In the genomic region with DNA sequence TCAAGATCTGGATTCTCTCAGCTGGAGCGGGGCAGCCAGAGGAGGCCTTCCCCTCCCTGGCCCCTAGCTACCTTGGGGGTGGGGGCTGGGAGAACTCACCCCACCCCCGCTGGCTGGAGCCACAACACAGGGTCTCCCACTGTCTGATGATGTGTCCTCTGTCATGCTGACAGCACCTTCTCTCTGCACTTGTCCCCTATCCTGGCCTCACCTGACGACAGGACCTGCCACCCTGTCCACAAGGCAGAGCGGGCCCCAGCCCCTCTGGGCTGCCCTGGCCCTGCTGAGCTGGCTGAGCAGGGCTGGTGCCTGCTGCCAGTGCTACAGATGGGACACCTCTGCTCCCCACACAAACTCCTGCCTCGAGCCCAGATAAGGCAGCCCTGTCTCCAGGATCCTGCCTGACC, we compare ENCODE assay signal across 1 cellular context.
A peak's percentile ranks its signal among the peaks of the same experiment; 100 is the strongest.
TF ChIP-seq lines count a peak whose summit lies in the region.

No MANE protein-coding gene starts in this region.

TF ChIP-seq in HepG2, 621 proteins besides CTCF, POLR2A, EP300 and RAD21:
- TF ChIP-seq, protein P1, sequence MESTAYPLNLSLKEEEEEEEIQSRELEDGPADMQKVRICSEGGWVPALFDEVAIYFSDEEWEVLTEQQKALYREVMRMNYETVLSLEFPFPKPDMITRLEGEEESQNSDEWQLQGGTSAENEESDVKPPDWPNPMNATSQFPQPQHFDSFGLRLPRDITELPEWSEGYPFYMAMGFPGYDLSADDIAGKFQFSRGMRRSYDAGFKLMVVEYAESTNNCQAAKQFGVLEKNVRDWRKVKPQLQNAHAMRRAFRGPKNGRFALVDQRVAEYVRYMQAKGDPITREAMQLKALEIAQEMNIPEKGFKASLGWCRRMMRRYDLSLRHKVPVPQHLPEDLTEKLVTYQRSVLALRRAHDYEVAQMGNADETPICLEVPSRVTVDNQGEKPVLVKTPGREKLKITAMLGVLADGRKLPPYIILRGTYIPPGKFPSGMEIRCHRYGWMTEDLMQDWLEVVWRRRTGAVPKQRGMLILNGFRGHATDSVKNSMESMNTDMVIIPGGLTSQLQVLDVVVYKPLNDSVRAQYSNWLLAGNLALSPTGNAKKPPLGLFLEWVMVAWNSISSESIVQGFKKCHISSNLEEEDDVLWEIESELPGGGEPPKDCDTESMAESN (CRISPR knock-in tag; conservative IDR thresholded peaks at IDR 0.05): no peak
- TF ChIP-seq MTA1 (CRISPR knock-in tag; IDR thresholded peaks at IDR 0.05; ENCODE audit: borderline replicate concordance): 0 out of 2 replicates have a peak, but pooled peaks have one; percentile 26
- TF ChIP-seq NRL (CRISPR knock-in tag; IDR thresholded peaks at IDR 0.05; ENCODE audit: borderline replicate concordance): 0 out of 2 replicates have a peak, but pooled peaks have one; percentile 21
- TF ChIP-seq ZSCAN20 (CRISPR knock-in tag; IDR thresholded peaks at IDR 0.05; ENCODE audit: borderline replicate concordance): no peak
- TF ChIP-seq ZMYM2 (CRISPR knock-in tag; IDR thresholded peaks at IDR 0.05): no peak
- no peak for TF ChIP-seq ATRX (CRISPR knock-in tag; IDR thresholded peaks at IDR 0.05; ENCODE audit: borderline replicate concordance)
- TF ChIP-seq ZBTB3 (CRISPR knock-in tag; IDR thresholded peaks at IDR 0.05; ENCODE audit: borderline replicate concordance, low read depth): no peak
- TF ChIP-seq, protein P2, sequence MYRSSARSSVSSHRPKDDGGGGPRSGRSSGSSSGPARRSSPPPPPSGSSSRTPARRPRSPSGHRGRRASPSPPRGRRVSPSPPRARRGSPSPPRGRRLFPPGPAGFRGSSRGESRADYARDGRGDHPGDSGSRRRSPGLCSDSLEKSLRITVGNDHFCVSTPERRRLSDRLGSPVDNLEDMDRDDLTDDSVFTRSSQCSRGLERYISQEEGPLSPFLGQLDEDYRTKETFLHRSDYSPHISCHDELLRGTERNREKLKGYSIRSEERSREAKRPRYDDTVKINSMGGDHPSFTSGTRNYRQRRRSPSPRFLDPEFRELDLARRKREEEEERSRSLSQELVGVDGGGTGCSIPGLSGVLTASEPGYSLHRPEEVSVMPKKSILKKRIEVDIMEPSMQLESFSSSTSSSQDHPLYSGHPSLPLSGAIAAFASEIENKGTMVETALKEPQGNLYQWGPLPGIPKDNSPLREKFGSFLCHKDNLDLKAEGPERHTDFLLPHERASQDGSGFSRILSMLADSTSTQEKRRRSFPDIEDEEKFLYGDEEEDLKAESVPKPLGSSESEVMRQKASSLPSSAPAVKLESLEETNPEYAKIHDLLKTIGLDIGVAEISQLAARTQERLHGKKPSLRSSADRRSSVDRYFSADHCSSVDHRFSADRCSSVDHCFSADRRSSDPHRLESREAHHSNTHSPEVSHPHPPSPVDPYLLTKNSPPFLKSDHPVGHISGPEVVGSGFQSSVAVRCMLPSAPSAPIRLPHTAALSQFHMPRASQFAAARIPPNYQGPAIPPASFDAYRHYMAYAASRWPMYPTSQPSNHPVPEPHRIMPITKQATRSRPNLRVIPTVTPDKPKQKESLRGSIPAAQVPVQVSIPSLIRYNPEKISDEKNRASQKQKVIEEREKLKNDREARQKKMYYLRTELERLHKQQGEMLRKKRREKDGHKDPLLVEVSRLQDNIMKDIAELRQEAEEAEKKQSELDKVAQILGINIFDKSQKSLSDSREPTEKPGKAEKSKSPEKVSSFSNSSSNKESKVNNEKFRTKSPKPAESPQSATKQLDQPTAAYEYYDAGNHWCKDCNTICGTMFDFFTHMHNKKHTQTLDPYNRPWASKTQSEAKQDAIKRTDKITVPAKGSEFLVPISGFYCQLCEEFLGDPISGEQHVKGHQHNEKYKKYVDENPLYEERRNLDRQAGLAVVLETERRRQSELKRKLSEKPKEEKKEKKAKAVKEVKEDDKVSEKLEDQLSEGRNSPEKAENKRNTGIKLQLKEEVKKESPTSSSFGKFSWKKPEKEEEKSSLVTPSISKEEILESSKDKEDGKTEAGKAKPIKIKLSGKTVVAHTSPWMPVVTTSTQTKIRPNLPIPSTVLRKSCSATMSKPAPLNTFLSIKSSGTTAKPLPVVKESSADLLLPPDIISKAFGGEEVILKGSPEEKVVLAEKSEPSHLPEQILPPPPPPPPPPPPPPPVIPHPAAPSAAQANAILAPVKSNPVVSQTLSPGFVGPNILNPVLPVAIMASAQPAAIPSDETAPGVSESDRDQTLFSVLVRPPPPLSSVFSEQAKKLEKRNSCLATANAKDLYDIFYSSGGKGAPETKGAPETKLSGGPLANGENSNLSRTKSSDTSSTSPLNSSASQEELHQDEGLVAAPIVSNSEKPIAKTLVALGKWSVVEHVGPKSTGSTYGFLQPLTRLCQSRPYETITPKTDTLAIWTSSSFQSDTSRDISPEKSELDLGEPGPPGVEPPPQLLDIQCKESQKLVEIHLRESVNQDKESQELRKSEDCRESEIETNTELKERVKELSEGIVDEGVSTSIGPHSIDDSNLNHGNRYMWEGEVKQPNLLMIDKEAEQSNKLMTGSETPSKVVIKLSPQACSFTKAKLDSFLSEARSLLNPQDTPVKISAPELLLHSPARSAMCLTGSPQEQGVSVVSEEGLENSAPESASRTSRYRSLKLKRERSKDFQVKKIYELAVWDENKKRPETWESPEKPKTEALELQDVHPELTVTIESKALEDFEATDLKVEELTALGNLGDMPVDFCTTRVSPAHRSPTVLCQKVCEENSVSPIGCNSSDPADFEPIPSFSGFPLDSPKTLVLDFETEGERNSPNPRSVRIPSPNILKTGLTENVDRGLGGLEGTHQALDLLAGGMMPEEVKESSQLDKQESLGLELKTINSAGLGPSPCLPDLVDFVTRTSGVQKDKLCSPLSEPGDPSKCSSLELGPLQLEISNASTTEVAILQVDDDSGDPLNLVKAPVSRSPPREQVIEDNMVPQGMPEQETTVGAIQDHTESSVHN (CRISPR knock-in tag; IDR thresholded peaks at IDR 0.05): 0 out of 2 replicates have a peak, but pooled peaks have one; percentile 29
- TF ChIP-seq ZNF841 (CRISPR knock-in tag; IDR thresholded peaks at IDR 0.05; ENCODE audit: borderline replicate concordance): no peak
- TF ChIP-seq ZC3H4 (CRISPR knock-in tag; IDR thresholded peaks at IDR 0.05; ENCODE audit: borderline replicate concordance): no peak
- TF ChIP-seq, protein P3, sequence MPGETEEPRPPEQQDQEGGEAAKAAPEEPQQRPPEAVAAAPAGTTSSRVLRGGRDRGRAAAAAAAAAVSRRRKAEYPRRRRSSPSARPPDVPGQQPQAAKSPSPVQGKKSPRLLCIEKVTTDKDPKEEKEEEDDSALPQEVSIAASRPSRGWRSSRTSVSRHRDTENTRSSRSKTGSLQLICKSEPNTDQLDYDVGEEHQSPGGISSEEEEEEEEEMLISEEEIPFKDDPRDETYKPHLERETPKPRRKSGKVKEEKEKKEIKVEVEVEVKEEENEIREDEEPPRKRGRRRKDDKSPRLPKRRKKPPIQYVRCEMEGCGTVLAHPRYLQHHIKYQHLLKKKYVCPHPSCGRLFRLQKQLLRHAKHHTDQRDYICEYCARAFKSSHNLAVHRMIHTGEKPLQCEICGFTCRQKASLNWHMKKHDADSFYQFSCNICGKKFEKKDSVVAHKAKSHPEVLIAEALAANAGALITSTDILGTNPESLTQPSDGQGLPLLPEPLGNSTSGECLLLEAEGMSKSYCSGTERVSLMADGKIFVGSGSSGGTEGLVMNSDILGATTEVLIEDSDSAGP (CRISPR knock-in tag; IDR thresholded peaks at IDR 0.05; ENCODE audit: borderline replicate concordance): 0 out of 2 replicates have a peak, but pooled peaks have one; percentile 10
- TF ChIP-seq DNMT3B (CRISPR knock-in tag; conservative IDR thresholded peaks at IDR 0.05): no peak
- no peak for TF ChIP-seq NFATC3 (CRISPR knock-in tag; IDR thresholded peaks at IDR 0.05)
TF ChIP-seq in HepG2: peak in this region for 4.
